ENCODE assay signal across 1 cellular context in the genomic region with DNA sequence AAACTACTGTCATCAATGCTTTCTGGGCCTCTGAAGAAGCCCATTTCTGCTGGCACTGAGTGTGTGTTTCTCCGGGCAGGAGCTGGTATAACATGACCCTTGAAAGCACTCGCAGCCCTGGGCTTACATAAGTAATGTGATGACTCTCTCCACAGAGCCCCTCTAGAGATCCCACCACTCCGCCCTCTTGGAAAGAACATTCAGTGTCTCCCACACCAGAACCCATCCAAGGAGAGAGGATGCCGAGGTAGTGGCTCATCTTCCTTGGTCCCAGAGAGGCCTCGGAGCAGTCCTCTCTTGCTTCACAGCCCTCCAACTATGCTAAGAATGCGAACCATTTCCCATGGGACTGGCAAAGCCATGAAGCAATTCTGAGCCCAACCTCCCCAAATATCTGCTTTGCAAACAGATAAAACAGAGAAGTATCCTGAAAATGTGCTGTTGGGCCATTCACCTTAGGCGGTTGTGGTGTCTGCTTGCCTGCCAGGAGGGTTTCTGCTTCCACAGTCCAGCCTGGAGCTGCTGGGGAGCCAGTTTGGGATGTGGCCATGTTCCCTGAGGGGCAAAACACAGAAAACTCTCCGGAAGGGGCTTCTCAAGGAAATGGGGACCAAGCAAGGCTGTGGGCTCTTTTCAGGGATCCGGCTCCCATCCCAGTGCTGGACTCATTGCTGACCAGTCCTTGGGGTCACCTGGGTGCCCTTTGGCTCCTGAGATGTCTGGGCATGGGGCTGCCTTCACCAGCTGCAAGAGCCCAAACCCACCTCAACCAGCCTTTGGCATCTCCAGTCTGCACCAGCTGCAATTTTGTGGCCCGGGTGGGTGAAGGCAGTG.
TF ChIP-seq lines count a peak whose summit lies in the region.

No MANE protein-coding gene starts in this region.

TF ChIP-seq in HepG2, 621 proteins besides CTCF, POLR2A, EP300 and RAD21 (continued from another document and continues in another):
- TF ChIP-seq MIXL1 (CRISPR knock-in tag; IDR thresholded peaks at IDR 0.05), result 0 out of 2 replicates have a peak, but pooled peaks have one; percentile 40
- 0 out of 2 replicates have a peak, but pooled peaks have one; percentile 14 for TF ChIP-seq ZNF350 (CRISPR knock-in tag; IDR thresholded peaks at IDR 0.05; ENCODE audit: borderline replicate concordance, low read depth)
- TF ChIP-seq SOX5 (CRISPR knock-in tag; IDR thresholded peaks at IDR 0.05; ENCODE audit: borderline replicate concordance), result peak; percentile 47; the same call in 1 of the 2 replicates
- no peak for TF ChIP-seq KDM5B (CRISPR knock-in tag; IDR thresholded peaks at IDR 0.05; ENCODE audit: borderline replicate concordance)
- TF ChIP-seq SALL1 (CRISPR knock-in tag; IDR thresholded peaks at IDR 0.05), result peak; percentile 53
- TF ChIP-seq POLR2AphosphoS2 (IDR thresholded peaks at IDR 0.05; ENCODE audit: low read depth, low read length), result no peak
- peak; percentile 53; the same call in 1 of the 2 replicates for TF ChIP-seq RXRB (CRISPR knock-in tag; IDR thresholded peaks at IDR 0.05; ENCODE audit: borderline replicate concordance)
- TF ChIP-seq ZNF609 (CRISPR knock-in tag; IDR thresholded peaks at IDR 0.05; ENCODE audit: borderline replicate concordance), result 0 out of 2 replicates have a peak, but pooled peaks have one; percentile 29
- TF ChIP-seq, protein P1, sequence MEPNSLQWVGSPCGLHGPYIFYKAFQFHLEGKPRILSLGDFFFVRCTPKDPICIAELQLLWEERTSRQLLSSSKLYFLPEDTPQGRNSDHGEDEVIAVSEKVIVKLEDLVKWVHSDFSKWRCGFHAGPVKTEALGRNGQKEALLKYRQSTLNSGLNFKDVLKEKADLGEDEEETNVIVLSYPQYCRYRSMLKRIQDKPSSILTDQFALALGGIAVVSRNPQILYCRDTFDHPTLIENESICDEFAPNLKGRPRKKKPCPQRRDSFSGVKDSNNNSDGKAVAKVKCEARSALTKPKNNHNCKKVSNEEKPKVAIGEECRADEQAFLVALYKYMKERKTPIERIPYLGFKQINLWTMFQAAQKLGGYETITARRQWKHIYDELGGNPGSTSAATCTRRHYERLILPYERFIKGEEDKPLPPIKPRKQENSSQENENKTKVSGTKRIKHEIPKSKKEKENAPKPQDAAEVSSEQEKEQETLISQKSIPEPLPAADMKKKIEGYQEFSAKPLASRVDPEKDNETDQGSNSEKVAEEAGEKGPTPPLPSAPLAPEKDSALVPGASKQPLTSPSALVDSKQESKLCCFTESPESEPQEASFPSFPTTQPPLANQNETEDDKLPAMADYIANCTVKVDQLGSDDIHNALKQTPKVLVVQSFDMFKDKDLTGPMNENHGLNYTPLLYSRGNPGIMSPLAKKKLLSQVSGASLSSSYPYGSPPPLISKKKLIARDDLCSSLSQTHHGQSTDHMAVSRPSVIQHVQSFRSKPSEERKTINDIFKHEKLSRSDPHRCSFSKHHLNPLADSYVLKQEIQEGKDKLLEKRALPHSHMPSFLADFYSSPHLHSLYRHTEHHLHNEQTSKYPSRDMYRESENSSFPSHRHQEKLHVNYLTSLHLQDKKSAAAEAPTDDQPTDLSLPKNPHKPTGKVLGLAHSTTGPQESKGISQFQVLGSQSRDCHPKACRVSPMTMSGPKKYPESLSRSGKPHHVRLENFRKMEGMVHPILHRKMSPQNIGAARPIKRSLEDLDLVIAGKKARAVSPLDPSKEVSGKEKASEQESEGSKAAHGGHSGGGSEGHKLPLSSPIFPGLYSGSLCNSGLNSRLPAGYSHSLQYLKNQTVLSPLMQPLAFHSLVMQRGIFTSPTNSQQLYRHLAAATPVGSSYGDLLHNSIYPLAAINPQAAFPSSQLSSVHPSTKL (CRISPR knock-in tag; IDR thresholded peaks at IDR 0.05), result peak; percentile 79
- no peak for TF ChIP-seq AHDC1 (CRISPR knock-in tag; IDR thresholded peaks at IDR 0.05; ENCODE audit: borderline replicate concordance)
- TF ChIP-seq, protein P2, sequence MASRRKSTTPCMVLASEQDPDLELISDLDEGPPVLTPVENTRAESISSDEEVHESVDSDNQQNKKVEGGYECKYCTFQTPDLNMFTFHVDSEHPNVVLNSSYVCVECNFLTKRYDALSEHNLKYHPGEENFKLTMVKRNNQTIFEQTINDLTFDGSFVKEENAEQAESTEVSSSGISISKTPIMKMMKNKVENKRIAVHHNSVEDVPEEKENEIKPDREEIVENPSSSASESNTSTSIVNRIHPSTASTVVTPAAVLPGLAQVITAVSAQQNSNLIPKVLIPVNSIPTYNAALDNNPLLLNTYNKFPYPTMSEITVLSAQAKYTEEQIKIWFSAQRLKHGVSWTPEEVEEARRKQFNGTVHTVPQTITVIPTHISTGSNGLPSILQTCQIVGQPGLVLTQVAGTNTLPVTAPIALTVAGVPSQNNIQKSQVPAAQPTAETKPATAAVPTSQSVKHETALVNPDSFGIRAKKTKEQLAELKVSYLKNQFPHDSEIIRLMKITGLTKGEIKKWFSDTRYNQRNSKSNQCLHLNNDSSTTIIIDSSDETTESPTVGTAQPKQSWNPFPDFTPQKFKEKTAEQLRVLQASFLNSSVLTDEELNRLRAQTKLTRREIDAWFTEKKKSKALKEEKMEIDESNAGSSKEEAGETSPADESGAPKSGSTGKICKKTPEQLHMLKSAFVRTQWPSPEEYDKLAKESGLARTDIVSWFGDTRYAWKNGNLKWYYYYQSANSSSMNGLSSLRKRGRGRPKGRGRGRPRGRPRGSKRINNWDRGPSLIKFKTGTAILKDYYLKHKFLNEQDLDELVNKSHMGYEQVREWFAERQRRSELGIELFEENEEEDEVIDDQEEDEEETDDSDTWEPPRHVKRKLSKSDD (CRISPR knock-in tag; IDR thresholded peaks at IDR 0.05; ENCODE audit: low read depth), result no peak
- peak; percentile 30; the same call in 1 of the 2 replicates for TF ChIP-seq BRF2 (CRISPR knock-in tag; IDR thresholded peaks at IDR 0.05)
- TF ChIP-seq, protein P3, sequence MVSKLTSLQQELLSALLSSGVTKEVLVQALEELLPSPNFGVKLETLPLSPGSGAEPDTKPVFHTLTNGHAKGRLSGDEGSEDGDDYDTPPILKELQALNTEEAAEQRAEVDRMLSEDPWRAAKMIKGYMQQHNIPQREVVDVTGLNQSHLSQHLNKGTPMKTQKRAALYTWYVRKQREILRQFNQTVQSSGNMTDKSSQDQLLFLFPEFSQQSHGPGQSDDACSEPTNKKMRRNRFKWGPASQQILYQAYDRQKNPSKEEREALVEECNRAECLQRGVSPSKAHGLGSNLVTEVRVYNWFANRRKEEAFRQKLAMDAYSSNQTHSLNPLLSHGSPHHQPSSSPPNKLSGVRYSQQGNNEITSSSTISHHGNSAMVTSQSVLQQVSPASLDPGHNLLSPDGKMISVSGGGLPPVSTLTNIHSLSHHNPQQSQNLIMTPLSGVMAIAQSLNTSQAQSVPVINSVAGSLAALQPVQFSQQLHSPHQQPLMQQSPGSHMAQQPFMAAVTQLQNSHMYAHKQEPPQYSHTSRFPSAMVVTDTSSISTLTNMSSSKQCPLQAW (CRISPR knock-in tag; IDR thresholded peaks at IDR 0.05), result no peak
- TF ChIP-seq HNF4G (IDR thresholded peaks at IDR 0.05; ENCODE audit: borderline replicate concordance, low read depth, low read length), result peak; percentile 44; the same call in 1 of the 2 replicates
- no peak for TF ChIP-seq HNF4G (CRISPR knock-in tag; IDR thresholded peaks at IDR 0.05; ENCODE audit: borderline replicate concordance, low read depth)
- TF ChIP-seq CEBPG (CRISPR knock-in tag; IDR thresholded peaks at IDR 0.05), result peak; percentile 97
- peak; percentile 70; the same call in 1 of the 2 replicates for TF ChIP-seq ZNF644 (CRISPR knock-in tag; IDR thresholded peaks at IDR 0.05; ENCODE audit: low read depth)
- TF ChIP-seq FOXP4 (CRISPR knock-in tag; IDR thresholded peaks at IDR 0.05), result peak; percentile 59
- TF ChIP-seq ZFP90 (CRISPR knock-in tag; IDR thresholded peaks at IDR 0.05; ENCODE audit: borderline replicate concordance), result no peak
- peak; percentile 54; the same call in 1 of the 2 replicates for TF ChIP-seq CBX5 (CRISPR knock-in tag; IDR thresholded peaks at IDR 0.05; ENCODE audit: borderline replicate concordance)
- peak; percentile 97 for TF ChIP-seq ZBTB34 (CRISPR knock-in tag; IDR thresholded peaks at IDR 0.05)
